Comparison of ENCODE assay signal across 9 cellular contexts in the genomic region with DNA sequence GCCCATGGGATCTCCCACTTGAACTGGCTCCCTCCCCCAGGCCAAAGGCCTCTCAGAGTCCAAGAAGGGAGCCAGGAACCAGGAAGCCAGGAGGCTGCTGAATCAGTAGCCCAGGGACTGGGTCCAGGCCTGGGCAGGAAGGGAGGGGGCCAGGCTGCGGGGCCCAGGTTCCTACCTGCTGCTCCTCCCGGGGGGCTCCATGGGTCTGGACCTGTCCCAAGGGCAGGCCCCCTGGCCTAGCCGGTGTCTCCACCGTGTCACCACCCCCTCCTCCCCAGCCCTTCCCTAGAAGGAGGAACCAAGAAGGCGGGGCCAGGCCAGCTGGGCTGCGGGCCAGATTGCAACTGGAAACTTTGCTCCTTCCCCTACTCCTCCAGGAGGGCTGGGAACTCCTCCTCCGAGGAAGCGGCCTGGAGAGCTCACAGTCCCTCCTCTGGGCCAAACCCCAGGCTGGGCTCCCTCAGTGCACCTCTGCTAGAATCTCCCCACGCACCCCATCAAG. TPM values are rescaled to one million over a fixed set of nuclear protein-coding genes. Genes with fewer than 3 reads are reported as not detected.
DNase-seq lines count a peak whose midpoint lies in the region; ATAC-seq, FAIRE-seq and TF ChIP-seq lines count a peak whose summit lies in the region.
"Had no signal": no experiment of that assay in that cellular context is flagged by ENCODE, and none has a peak within 500 bp of the region (broad histone marks: within the 10 kb centered on the region; RNA-seq: fewer than 3 reads in every experiment).

A gene (minus strand): TSS at position 264 of the 502 bp plus-strand sequence.

- no peak within 1 kb of the TSS for H3K9ac ChIP-seq in iPS-15b (ENCODE audit: low read depth, low read length)

- peak within 1 kb of the TSS; percentile 38 to 86 (median 74) for H3K27ac ChIP-seq in skin epidermis

- intact Hi-C loops in MCF 10A (cut with micrococcal nuclease) = loop anchor here (2.0 kb wide), 2 partner anchors 19 to 33 kb away; no protein-coding TSS in a partner anchor
- intact Hi-C loops in activated T-helper 2 cell treated with anti-CD3 and anti-CD28 coated beads, Interferon-gamma antibody, Interleukin-2, Interleukin-4, amounts not matched to agents 10 μg/mL and 5 μg/mL and 100 μg/mL, durations not matched to agents 14 hours and 24 hours and 36 hours (cut with micrococcal nuclease) = no loop called here

- no peak for FAIRE-seq in GM12891 (lab: Jason Lieb, UNC)

- H3K27me3 Mint-ChIP-seq in MCF 10A (ENCODE audit: insufficient read depth, unreplicated experiment) = peaks cover 45% of the 10 kb centered on the region
- H3K27me3 Mint-ChIP-seq in activated T-helper 2 cell treated with anti-CD3 and anti-CD28 coated beads, Interferon-gamma antibody, Interleukin-2, Interleukin-4, amounts not matched to agents 10 μg/mL and 5 μg/mL and 100 μg/mL, durations not matched to agents 14 hours and 24 hours and 36 hours (ENCODE audit: low read depth) = no peaks in the 10 kb centered on the region

- H3K4me3 Mint-ChIP-seq in MCF 10A (ENCODE audit: unreplicated experiment) = peak within 1 kb of the TSS; percentile 71
- no peak within 1 kb of the TSS for H3K4me3 Mint-ChIP-seq in activated T-helper 2 cell treated with anti-CD3 and anti-CD28 coated beads, Interferon-gamma antibody, Interleukin-2, Interleukin-4, amounts not matched to agents 10 μg/mL and 5 μg/mL and 100 μg/mL, durations not matched to agents 14 hours and 24 hours and 36 hours (ENCODE audit: low read depth)
- H3K4me3 Mint-ChIP-seq: neural crest cell had no signal

- no peaks in the 10 kb centered on the region for H3K27me3 ChIP-seq in iPS-15b (ENCODE audit: control insufficient read depth, insufficient read depth, low read length)

- H3K4me3 ChIP-seq in iPS-15b (ENCODE audit: low read depth, low read length) (peak within 1 kb of the TSS; percentile 13), skin epidermis (peak within 1 kb of the TSS; percentile 19 to 40 (median 32))

- TF ChIP-seq CTCF in MCF 10A (IDR thresholded peaks at IDR 0.05; ENCODE audit: unreplicated experiment) = no peak

- CTCF ChIA-PET in MCF 10A (lab: Yijun Ruan, JAX) = interaction anchor here (1.2 to 5.7 kb wide), 7 partner anchors 9 to 58 kb away, joined by 4 to 74 read pairs (median 41); no protein-coding TSS in a partner anchor

- H3K36me3 Mint-ChIP-seq in MCF 10A (ENCODE audit: insufficient read depth, unreplicated experiment) = no peaks in the 10 kb centered on the region
- no peaks in the 10 kb centered on the region for H3K36me3 Mint-ChIP-seq in activated T-helper 2 cell treated with anti-CD3 and anti-CD28 coated beads, Interferon-gamma antibody, Interleukin-2, Interleukin-4, amounts not matched to agents 10 μg/mL and 5 μg/mL and 100 μg/mL, durations not matched to agents 14 hours and 24 hours and 36 hours (ENCODE audit: low read depth)

- no peak for TF ChIP-seq POLR2A in GM12891 (IDR thresholded peaks at IDR 0.05; ENCODE audit: low read depth, low read length)

- peak within 1 kb of the TSS; percentile 39 for H3K27ac Mint-ChIP-seq in MCF 10A (ENCODE audit: low read depth, unreplicated experiment)
- H3K27ac Mint-ChIP-seq in activated T-helper 2 cell treated with anti-CD3 and anti-CD28 coated beads, Interferon-gamma antibody, Interleukin-2, Interleukin-4, amounts not matched to agents 10 μg/mL and 5 μg/mL and 100 μg/mL, durations not matched to agents 14 hours and 24 hours and 36 hours = no peak within 1 kb of the TSS

- H3K9me3 ChIP-seq in iPS-15b (ENCODE audit: control insufficient read depth, insufficient read depth, low read length) = peaks cover 3% of the 10 kb centered on the region

- H3K36me3 ChIP-seq in iPS-15b (ENCODE audit: control insufficient read depth, insufficient read depth, low read length) = no peaks in the 10 kb centered on the region

- peaks cover 23% of the 10 kb centered on the region for H3K4me1 Mint-ChIP-seq in MCF 10A (ENCODE audit: insufficient read depth, unreplicated experiment)
- H3K4me1 Mint-ChIP-seq in activated T-helper 2 cell treated with anti-CD3 and anti-CD28 coated beads, Interferon-gamma antibody, Interleukin-2, Interleukin-4, amounts not matched to agents 10 μg/mL and 5 μg/mL and 100 μg/mL, durations not matched to agents 14 hours and 24 hours and 36 hours (ENCODE audit: low read depth) = peaks cover 3% of the 10 kb centered on the region

- H3K4me1 ChIP-seq in iPS-15b (ENCODE audit: control insufficient read depth, insufficient read depth, low read length) = no peaks in the 10 kb centered on the region

- H3K9me3 Mint-ChIP-seq in MCF 10A (ENCODE audit: unreplicated experiment) = no peaks in the 10 kb centered on the region
- H3K9me3 Mint-ChIP-seq in activated T-helper 2 cell treated with anti-CD3 and anti-CD28 coated beads, Interferon-gamma antibody, Interleukin-2, Interleukin-4, amounts not matched to agents 10 μg/mL and 5 μg/mL and 100 μg/mL, durations not matched to agents 14 hours and 24 hours and 36 hours = no peaks in the 10 kb centered on the region
- H3K9me3 Mint-ChIP-seq: neural crest cell had no signal

- no TSS peak for BruUV-seq in MCF 10A (replicated peaks; lab: Mats Ljungman, UMichigan)

- DNase-seq in CD1c-positive myeloid dendritic cell (ENCODE audit: extremely low spot score) (peak; percentile 61), NCI-H2029 treated with DMSO at 0.1 percent for 48 hours (lab: John Stamatoyannopoulos, UW) (peak; percentile 3), MCF 10A (ENCODE audit: unreplicated experiment) (peak; percentile 93), GM12891 (ENCODE audit: insufficient read length, low spot score) (no peak)
- DNase-seq in activated T-helper 2 cell treated with anti-CD3 and anti-CD28 coated beads, Interferon-gamma antibody, Interleukin-2, Interleukin-4, amounts not matched to agents 10 μg/mL and 5 μg/mL and 100 μg/mL, durations not matched to agents 14 hours and 24 hours and 36 hours (ENCODE audit: low spot score) = no peak

- POLR2A ChIA-PET in MCF 10A (lab: Yijun Ruan, JAX) = interaction anchor here (0.6 to 2.6 kb wide), 9 partner anchors 8 to 141 kb away, joined by 3 to 22 read pairs (median 5); a partner anchor contains a TSS

- ATAC-seq in HG02610 (IDR thresholded peaks at IDR 0.05; ENCODE audit: unreplicated experiment) = no peak

TF ChIP-seq in GM12891, 5 proteins besides CTCF, POLR2A, EP300 and RAD21:
- TF ChIP-seq POLR2AphosphoS5 (IDR thresholded peaks at IDR 0.05; ENCODE audit: low read depth, low read length) (no peak), POU2F2 (IDR thresholded peaks at IDR 0.05; ENCODE audit: low read depth, low read length) (no peak), PAX5 (IDR thresholded peaks at IDR 0.05; ENCODE audit: insufficient read depth, low read length, severe bottlenecking) (no peak), TAF1 (IDR thresholded peaks at IDR 0.05; ENCODE audit: low read depth, low read length) (no peak), SPI1 (IDR thresholded peaks at IDR 0.05; ENCODE audit: low read depth, low read length) (no peak)

RNA-seq across cellular contexts. Expression of the gene that starts here (rescaled TPM):
- 19.8 and 23.0 TPM in 2 replicates for total RNA-seq in MCF 10A (2022)
- 0.14 and 0.21 TPM in 2 replicates for total RNA-seq in activated T-helper 2 cell treated with anti-CD3 and anti-CD28 coated beads, Interferon-gamma antibody, Interleukin-2, Interleukin-4, amounts not matched to agents 10 μg/mL and 5 μg/mL and 100 μg/mL, durations not matched to agents 14 hours and 24 hours and 36 hours
- polyA plus RNA-seq in GM12891 (2012; ENCODE audit: low read depth, missing spikeins) = 0.13 TPM

Comparison
In these comparisons a context has a peak if more than half of its experiments do, and no peak if none do; other contexts are left out.
1. RNA of the gene that starts here (total RNA-seq): 19.8 to 23.0 TPM in MCF 10A; 0.14 to 0.21 TPM in activated T-helper 2 cell treated with anti-CD3 and anti-CD28 coated beads, Interferon-gamma antibody, Interleukin-2, Interleukin-4, amounts not matched to agents 10 μg/mL and 5 μg/mL and 100 μg/mL, durations not matched to agents 14 hours and 24 hours and 36 hours; every median in the first group is over 10 times any median in the second.
2. DNase-seq: peak in CD1c-positive myeloid dendritic cell (single experiment), NCI-H2029 treated with DMSO at 0.1 percent for 48 hours (single experiment) and MCF 10A (single experiment); none in activated T-helper 2 cell treated with anti-CD3 and anti-CD28 coated beads, Interferon-gamma antibody, Interleukin-2, Interleukin-4, amounts not matched to agents 10 μg/mL and 5 μg/mL and 100 μg/mL, durations not matched to agents 14 hours and 24 hours and 36 hours (single experiment) and GM12891 (single experiment).